ENCODE assay signal across 8 cellular contexts in the genomic region with DNA sequence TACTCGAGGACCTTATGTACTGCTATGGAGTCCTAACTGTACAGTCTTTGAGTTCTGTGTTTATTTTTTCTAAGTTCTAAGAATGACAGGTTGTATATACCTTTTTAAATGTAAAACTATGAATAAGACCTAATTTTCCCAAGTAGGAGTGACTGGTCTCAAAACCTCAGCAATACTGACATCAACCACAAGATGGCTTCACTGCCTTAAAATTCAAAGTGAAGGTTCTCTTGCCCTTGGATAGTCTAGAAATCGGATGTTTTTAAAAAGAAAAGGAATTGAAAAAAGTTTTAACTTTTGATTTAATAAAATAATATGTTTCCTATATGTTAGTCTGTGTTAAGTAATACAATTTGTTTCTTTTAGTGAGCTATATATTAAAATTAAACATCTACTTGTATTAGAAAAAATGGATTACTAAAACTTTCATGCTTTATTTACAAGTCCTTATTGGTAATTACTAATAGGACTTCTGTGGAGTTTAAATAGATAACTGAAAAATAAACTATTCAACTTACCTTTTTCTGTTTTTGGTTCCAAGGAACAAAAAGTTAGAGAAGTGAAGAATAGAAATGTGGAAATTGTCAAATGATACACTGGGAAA. TPM values are rescaled to one million over a fixed set of nuclear protein-coding genes. Genes with fewer than 3 reads are reported as not detected.
A peak's percentile ranks its signal among the peaks of the same experiment; 100 is the strongest.
DNase-seq lines count a peak whose midpoint lies in the region; ATAC-seq, FAIRE-seq and TF ChIP-seq lines count a peak whose summit lies in the region.

No MANE protein-coding gene starts in this region.

- TF ChIP-seq CTCF in A549 (IDR thresholded peaks at IDR 0.05) (peak; percentile 41), GM10266 (IDR thresholded peaks at IDR 0.05; ENCODE audit: control insufficient read depth, insufficient read depth, low read depth, missing control alignments) (peak; percentile 71), ascending aorta (IDR thresholded peaks at IDR 0.05) (peak in 2 of 3 experiments; percentile 72 to 77), tibial artery (IDR thresholded peaks at IDR 0.05) (peak; percentile 61 to 81)

- H3K4me3 ChIP-seq in A549 (no peak overlapping the region), ascending aorta (no peak overlapping the region), tibial artery (no peak overlapping the region)

- POLR2A ChIA-PET in A549 (lab: Yijun Ruan, JAX): no interaction called here

- H3K27me3 ChIP-seq in ascending aorta (no peaks in the 10 kb centered on the region), tibial artery (no peaks in the 10 kb centered on the region)

- intact Hi-C loops in ascending aorta (cut with DNase I) (loop anchor here (5.0 kb wide), 1 partner anchor 963 kb away; no protein-coding TSS in a partner anchor), tibial artery (cut with DNase I; ENCODE audit: low total_unique reads) (no loop called here)

- WGBS in A549 (ENCODE audit: missing lambda C conversion rate): 5% methylated on average over 2 of the region's 2 CpGs

- no peak overlapping the region for H3K27ac ChIP-seq in A549
- H3K27ac ChIP-seq in ascending aorta: no peak overlapping the region
- no peak overlapping the region for H3K27ac ChIP-seq in tibial artery

- no peaks in the 10 kb centered on the region for H3K4me1 ChIP-seq in A549
- peaks cover 0 to 5% of the 10 kb centered on the region in 2 donors for H3K4me1 ChIP-seq in ascending aorta
- H3K4me1 ChIP-seq in tibial artery: peaks cover 0 to 11% (median 0%) of the 10 kb centered on the region in 4 donors

- TF ChIP-seq RAD21 in A549 (conservative IDR thresholded peaks at IDR 0.05 in 1 of 2, IDR thresholded peaks at IDR 0.05 in 1 of 2): peak; percentile 36 to 43; a peak in 4 of 5 replicates

- H3K36me3 ChIP-seq in ascending aorta (no peaks in the 10 kb centered on the region), tibial artery (no peaks in the 10 kb centered on the region)

- H3K9me3 ChIP-seq in A549: no peaks in the 10 kb centered on the region
- H3K9me3 ChIP-seq in ascending aorta: no peaks in the 10 kb centered on the region
- no peaks in the 10 kb centered on the region for H3K9me3 ChIP-seq in tibial artery

- no peak for TF ChIP-seq EP300 in A549 (IDR thresholded peaks at IDR 0.05)

- DNase-seq in A549 (ENCODE audit: low read depth in 1 of 2, low spot score in 1 of 2): peak; percentile 23 to 42
- DNase-seq in GM10266 (ENCODE audit: extremely low spot score): peak; percentile 22
- peak; percentile 26 for DNase-seq in NCI-H1694 treated with DMSO at 0.1 percent for 48 hours (lab: John Stamatoyannopoulos, UW)
- no peak for DNase-seq in ascending aorta (ENCODE audit: low spot score in 2 of 2)
- peak; percentile 55 for DNase-seq in iPS-NIHi11 (ENCODE audit: low spot score)
- DNase-seq in tibial artery: no peak
- DNase-seq in NCI-H1048 (lab: John Stamatoyannopoulos, UW): no peak

- FAIRE-seq in A549 (lab: Jason Lieb, UNC): no peak

- CTCF ChIA-PET in A549 (lab: Yijun Ruan, JAX): interaction anchor here (0.6 to 3.2 kb wide), 4 partner anchors 12 to 178 kb away, joined by 3 to 11 read pairs (median 4); no protein-coding TSS in a partner anchor

- no peak for TF ChIP-seq POLR2A in A549 (IDR thresholded peaks at IDR 0.05; ENCODE audit: low read length)

- no peak overlapping the region for H3K4me2 ChIP-seq in A549

- ATAC-seq in A549: peak in 1 of 2 experiments; percentile 57; a peak in 2 of 6 replicates
- ATAC-seq in HG02610 (IDR thresholded peaks at IDR 0.05; ENCODE audit: unreplicated experiment): peak; percentile 77

TF ChIP-seq in A549, 52 proteins besides CTCF, POLR2A, EP300 and RAD21:
- TF ChIP-seq, protein P1, sequence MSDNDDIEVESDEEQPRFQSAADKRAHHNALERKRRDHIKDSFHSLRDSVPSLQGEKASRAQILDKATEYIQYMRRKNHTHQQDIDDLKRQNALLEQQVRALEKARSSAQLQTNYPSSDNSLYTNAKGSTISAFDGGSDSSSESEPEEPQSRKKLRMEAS (IDR thresholded peaks at IDR 0.05): no peak
- TF ChIP-seq SMC3 (IDR thresholded peaks at IDR 0.05): peak; percentile 25; the same call in 2 of the 3 replicates

RNA-seq across cellular contexts. Expression of a gene that starts 52.0 kb away (rescaled TPM):
- polyA plus RNA-seq in A549 (2011; rRNA removed): 9.6 and 11.8 TPM in 2 replicates
- 1.7 and 2.1 TPM in 2 replicates for polyA plus RNA-seq in A549 (2012; cell fraction: cytosol; rRNA removed)
- 0.73 and 1.5 TPM in 2 replicates for polyA plus RNA-seq in A549 (2012; cell fraction: nucleus; rRNA removed)
- 5.6 to 6.1 TPM (median 5.7 TPM) in 3 replicates for polyA plus RNA-seq in A549 (2017; fragmentation: RNase III; extraction: RNeasy Plus Mini Kit Qiagen cat#74134 plus additional on column Dnase treatment)
- 6.6 and 9.2 TPM in 2 replicates for polyA minus RNA-seq in A549 (2011; rRNA and poly(A)+ RNA removed)
- total RNA-seq in ascending aorta: 3.0 TPM

Comparison
In these comparisons a context has a peak if more than half of its experiments do, and no peak if none do; other contexts are left out.
1. DNase-seq: peak in A549 (2 of 2), GM10266 (single experiment), NCI-H1694 treated with DMSO at 0.1 percent for 48 hours (single experiment) and iPS-NIHi11 (single experiment); none in ascending aorta (0 of 2), tibial artery (0 of 2) and NCI-H1048 (single experiment).
2. Peak in every context shown above with its lines, with median percentiles within 50 percentile points of each other: CTCF ChIP-seq.